20 cellular contexts compared by ENCODE assay signal in genomic region chr1:243233908-243234307, GRCh38. TPM values are rescaled to one million over a fixed set of nuclear protein-coding genes. Genes with fewer than 3 reads are reported as not detected.
DNase-seq lines count a peak whose midpoint lies in the region; ATAC-seq and TF ChIP-seq lines count a peak whose summit lies in the region.
"Had no signal": no experiment of that assay in that cellular context is flagged by ENCODE, and none has a peak within 500 bp of the region (broad histone marks: within the 10 kb centered on the region; RNA-seq: fewer than 3 reads in every experiment).

No MANE protein-coding gene starts in this region.

- DNase-seq in NCI-H82 (lab: John Stamatoyannopoulos, UW) = peak; percentile 29
- DNase-seq in NCI-H82 treated with DMSO at 0.1 percent for 48 hours (lab: John Stamatoyannopoulos, UW; ENCODE audit: unreplicated experiment) = no peak
- DNase-seq in SK-N-SH = no peak
- DNase-seq in fibroblast of lung (ENCODE audit: low read depth in 2 of 2) = peak; percentile 89 to 95
- DNase-seq in smooth muscle cell (lab: John Stamatoyannopoulos, UW; ENCODE audit: unreplicated experiment) = no peak
- DNase-seq in activated CD4-positive, alpha-beta T cell treated with anti-CD3 and anti-CD28 coated beads for 48 hours = no peak
- DNase-seq in activated effector memory CD4-positive, alpha-beta T cell treated with Interleukin-2 at 50 U/mL for 16 hours = no peak
- DNase-seq: activated CD4-positive, CD25-positive, alpha-beta regulatory T cell treated with anti-CD3 and anti-CD28 coated beads, Interleukin-2, amount 50 U/mL, for 72 hours; activated effector memory CD4-positive, alpha-beta T cell treated with anti-CD3 and anti-CD28 coated beads, Interleukin-2, amount 50 U/mL, for 16 hours; amygdala; CD4-positive, alpha-beta memory T cell; NCI-H1417 treated with DMSO at 0.1 percent for 48 hours; NCI-H2227 treated with DMSO at 0.1 percent for 48 hours; ovary; SJCRH30; tibial artery had no signal

- H3K27ac ChIP-seq in SK-N-SH (ENCODE audit: low read depth in 2 of 2, low read length in 1 of 2) = peak overlapping the region; percentile 44 to 47; a peak in 2 of 4 replicates
- H3K27ac ChIP-seq in fibroblast of lung (ENCODE audit: insufficient read depth, low read length) = no peak overlapping the region
- peak overlapping the region; percentile 74 for H3K27ac ChIP-seq in smooth muscle cell (ENCODE audit: low read depth)
- H3K27ac ChIP-seq: 22Rv1, esophagus muscularis mucosa, ovary, SJCRH30, tibial artery had no signal

- no peaks in the 10 kb centered on the region for H3K9me2 ChIP-seq in SK-N-SH

- H2AFZ ChIP-seq in SK-N-SH (ENCODE audit: low read depth) (no peak overlapping the region), fibroblast of lung (ENCODE audit: low read length) (no peak overlapping the region), smooth muscle cell (ENCODE audit: low read depth) (no peak overlapping the region)

- H3K27me3 ChIP-seq in SK-N-SH (ENCODE audit: insufficient read depth) = no peaks in the 10 kb centered on the region
- no peaks in the 10 kb centered on the region for H3K27me3 ChIP-seq in fibroblast of lung (ENCODE audit: control insufficient read depth, insufficient read depth, low read length)
- no peaks in the 10 kb centered on the region for H3K27me3 ChIP-seq in smooth muscle cell (ENCODE audit: low read depth)
- H3K27me3 ChIP-seq: esophagus muscularis mucosa, ovary, SJCRH30, tibial artery had no signal

- TF ChIP-seq RAD21 in SK-N-SH (IDR thresholded peaks at IDR 0.05; ENCODE audit: low read length) = no peak

- peaks cover 100% of the 10 kb centered on the region for H3K79me2 ChIP-seq in SK-N-SH (ENCODE audit: insufficient read depth)
- peaks cover 89% of the 10 kb centered on the region for H3K79me2 ChIP-seq in fibroblast of lung (ENCODE audit: control insufficient read depth, insufficient read depth, low read length)
- H3K79me2 ChIP-seq in smooth muscle cell (ENCODE audit: low read depth) = peaks cover 99% of the 10 kb centered on the region

- TF ChIP-seq CTCF in SK-N-SH (IDR thresholded peaks at IDR 0.05) (no peak), fibroblast of lung (conservative IDR thresholded peaks at IDR 0.05 in 1 of 2, IDR thresholded peaks at IDR 0.05 in 1 of 2; ENCODE audit: low read depth in 1 of 2, low read length in 2 of 2) (no peak), smooth muscle cell (IDR thresholded peaks at IDR 0.05; ENCODE audit: borderline replicate concordance, insufficient read depth, poor library complexity, severe bottlenecking) (no peak)

- H3K9ac ChIP-seq in SK-N-SH (no peak overlapping the region), fibroblast of lung (ENCODE audit: insufficient read depth, low read length) (no peak overlapping the region), smooth muscle cell (ENCODE audit: low read depth) (no peak overlapping the region)

- WGBS in SK-N-SH (ENCODE audit: low lambda C conversion rate) = 79% methylated on average over 2 of the region's 2 CpGs
- WGBS in smooth muscle cell (ENCODE audit: low lambda C conversion rate) = 25% methylated on average over 2 of the region's 2 CpGs

- peaks cover 62% of the 10 kb centered on the region for H3F3A ChIP-seq in SK-N-SH (replicated peaks; ENCODE audit: insufficient read depth)
- H3F3A ChIP-seq in smooth muscle cell (ENCODE audit: low read depth) = peaks cover 20% of the 10 kb centered on the region

- peaks cover 16 to 81% of the 10 kb centered on the region in 2 experiments for H3K36me3 ChIP-seq in SK-N-SH (replicated peaks in 1 of 2; ENCODE audit: control insufficient read depth in 1 of 2, insufficient read depth in 2 of 2, low read length in 1 of 2)
- no peaks in the 10 kb centered on the region for H3K36me3 ChIP-seq in fibroblast of lung (ENCODE audit: control insufficient read depth, insufficient read depth, low read length)
- peaks cover 18% of the 10 kb centered on the region for H3K36me3 ChIP-seq in smooth muscle cell (ENCODE audit: low read depth)
- H3K36me3 ChIP-seq: esophagus muscularis mucosa, ovary had no signal

- H3K4me3 ChIP-seq in SK-N-SH (ENCODE audit: low read depth in 2 of 2, low read length in 1 of 2) (no peak overlapping the region), fibroblast of lung (replicated peaks in 1 of 4; ENCODE audit: control extremely low read depth in 1 of 4, insufficient read depth in 1 of 4, low read depth in 3 of 4, low read length in 4 of 4) (peak overlapping the region in 2 of 4 experiments; percentile 15 to 17), smooth muscle cell (no peak overlapping the region)
- H3K4me3 ChIP-seq: esophagus muscularis mucosa, ovary, SJCRH30, tibial artery had no signal

- no peak for ATAC-seq in HG03521 (IDR thresholded peaks at IDR 0.05; ENCODE audit: unreplicated experiment)
- ATAC-seq: left lobe of liver had no signal

- peaks cover 26% of the 10 kb centered on the region for H3K9me3 ChIP-seq in SK-N-SH
- H3K9me3 ChIP-seq in fibroblast of lung (ENCODE audit: control insufficient read depth, insufficient read depth, low read depth, low read length) = no peaks in the 10 kb centered on the region
- peaks cover 19% of the 10 kb centered on the region for H3K9me3 ChIP-seq in smooth muscle cell (replicated peaks; ENCODE audit: low read depth)
- H3K9me3 ChIP-seq: ovary had no signal

- no peak for TF ChIP-seq EP300 in SK-N-SH (IDR thresholded peaks at IDR 0.05; ENCODE audit: borderline replicate concordance in 1 of 2, low read depth in 1 of 2, low read length in 1 of 2)

- H3K4me2 ChIP-seq in SK-N-SH (no peak overlapping the region), fibroblast of lung (ENCODE audit: extremely low read depth, insufficient read depth, low read length) (peak overlapping the region; percentile 7), smooth muscle cell (peak overlapping the region; percentile 60)

- H4K20me1 ChIP-seq in SK-N-SH (ENCODE audit: insufficient read depth) (peaks cover 96% of the 10 kb centered on the region), fibroblast of lung (ENCODE audit: control insufficient read depth, extremely low read depth, insufficient read depth, low read length) (no peaks in the 10 kb centered on the region), smooth muscle cell (ENCODE audit: low read depth) (peaks cover 67% of the 10 kb centered on the region)

- CTCF ChIA-PET in SK-N-SH (lab: Yijun Ruan, JAX) = no interaction called here

- H3K4me1 ChIP-seq in SK-N-SH (ENCODE audit: control insufficient read depth in 1 of 2, insufficient read depth in 2 of 2, low read depth in 1 of 2, low read length in 1 of 2) (peaks cover 0 to 15% of the 10 kb centered on the region in 2 experiments; a peak in 2 of 4 replicates), fibroblast of lung (ENCODE audit: control insufficient read depth, extremely low read depth, insufficient read depth, low read length) (no peaks in the 10 kb centered on the region), smooth muscle cell (ENCODE audit: low read depth) (peaks cover 26% of the 10 kb centered on the region)

- POLR2A ChIA-PET in SK-N-SH (lab: Yijun Ruan, JAX) = no interaction called here

TF ChIP-seq in SK-N-SH, 30 proteins besides CTCF, POLR2A, EP300 and RAD21 (continues in another document):
- TF ChIP-seq TAF1 (IDR thresholded peaks at IDR 0.05; ENCODE audit: borderline replicate concordance, low read depth, low read length) (no peak), RXRA (IDR thresholded peaks at IDR 0.05; ENCODE audit: borderline replicate concordance, low read depth) (no peak), NFIC (IDR thresholded peaks at IDR 0.05; ENCODE audit: borderline replicate concordance) (peak; percentile 6; the same call in 1 of the 2 replicates), TEAD4 (IDR thresholded peaks at IDR 0.05; ENCODE audit: borderline replicate concordance, insufficient read depth) (no peak), RCOR1 (IDR thresholded peaks at IDR 0.05; ENCODE audit: low read length) (no peak), FOSL2 (IDR thresholded peaks at IDR 0.05; ENCODE audit: borderline replicate concordance, low read depth) (peak; percentile 36; the same call in 1 of the 2 replicates), FOXJ3 (CRISPR knock-in tag; IDR thresholded peaks at IDR 0.05) (no peak), JUND (IDR thresholded peaks at IDR 0.05) (peak; percentile 47; the same call in 1 of the 2 replicates), POLR2AphosphoS5 (IDR thresholded peaks at IDR 0.05; ENCODE audit: low read depth, low read length) (0 out of 2 replicates have a peak, but pooled peaks have one; percentile 12)
- TF ChIP-seq, protein P1, sequence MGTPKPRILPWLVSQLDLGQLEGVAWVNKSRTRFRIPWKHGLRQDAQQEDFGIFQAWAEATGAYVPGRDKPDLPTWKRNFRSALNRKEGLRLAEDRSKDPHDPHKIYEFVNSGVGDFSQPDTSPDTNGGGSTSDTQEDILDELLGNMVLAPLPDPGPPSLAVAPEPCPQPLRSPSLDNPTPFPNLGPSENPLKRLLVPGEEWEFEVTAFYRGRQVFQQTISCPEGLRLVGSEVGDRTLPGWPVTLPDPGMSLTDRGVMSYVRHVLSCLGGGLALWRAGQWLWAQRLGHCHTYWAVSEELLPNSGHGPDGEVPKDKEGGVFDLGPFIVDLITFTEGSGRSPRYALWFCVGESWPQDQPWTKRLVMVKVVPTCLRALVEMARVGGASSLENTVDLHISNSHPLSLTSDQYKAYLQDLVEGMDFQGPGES (IDR thresholded peaks at IDR 0.05; ENCODE audit: low read depth, low read length) = no peak

RNA-seq across cellular contexts. Expression of gene CEP170, which starts 21.2 kb away (rescaled TPM):
- 67.2 and 76.6 TPM in 2 replicates for polyA plus RNA-seq in SK-N-SH (2012; rRNA removed)
- polyA plus RNA-seq in SK-N-SH (2012; cell fraction: cytosol; rRNA removed) = 64.6 and 69.6 TPM in 2 replicates
- polyA plus RNA-seq in SK-N-SH (2012; cell fraction: nucleus; rRNA removed) = 100 and 203 TPM in 2 replicates
- 75.2 and 86.0 TPM in 2 replicates for total RNA-seq in fibroblast of lung
- polyA plus RNA-seq in fibroblast of lung = 84.8 and 92.0 TPM in 2 replicates
- 45.7 and 49.6 TPM in 2 replicates for polyA plus RNA-seq in fibroblast of lung (2012)
- 33.9 and 38.8 TPM in 2 replicates for polyA minus RNA-seq in fibroblast of lung (ENCODE audit: low replicate concordance)
- 145 and 175 TPM in 2 replicates for total RNA-seq in smooth muscle cell
- polyA plus RNA-seq in smooth muscle cell = 50.3 and 76.0 TPM in 2 replicates

RNA-seq across cellular contexts. Expression of gene SDCCAG8, which starts 21.9 kb away (rescaled TPM):
- polyA plus RNA-seq in SK-N-SH (2012; rRNA removed) (22.7 and 26.7 TPM in 2 replicates), fibroblast of lung (27.0 and 34.8 TPM in 2 replicates), smooth muscle cell (30.9 and 33.0 TPM in 2 replicates)
- 31.4 and 34.9 TPM in 2 replicates for polyA plus RNA-seq in SK-N-SH (2012; cell fraction: cytosol; rRNA removed)
- polyA plus RNA-seq in SK-N-SH (2012; cell fraction: nucleus; rRNA removed) = 39.2 and 50.7 TPM in 2 replicates
- total RNA-seq in fibroblast of lung (53.2 and 72.7 TPM in 2 replicates), smooth muscle cell (32.5 and 33.4 TPM in 2 replicates)
- 21.6 and 23.8 TPM in 2 replicates for polyA plus RNA-seq in fibroblast of lung (2012)
- 5.0 and 8.2 TPM in 2 replicates for polyA minus RNA-seq in fibroblast of lung (ENCODE audit: low replicate concordance)

Comparison
In these comparisons a context has a peak if more than half of its experiments do, and no peak if none do; other contexts are left out.
1. DNase-seq: peak in NCI-H82 (single experiment) and fibroblast of lung (2 of 2); none in NCI-H82 treated with DMSO at 0.1 percent for 48 hours (single experiment), SK-N-SH (single experiment), smooth muscle cell (single experiment), activated CD4-positive, alpha-beta T cell treated with anti-CD3 and anti-CD28 coated beads for 48 hours (single experiment) and activated effector memory CD4-positive, alpha-beta T cell treated with Interleukin-2 at 50 U/mL for 16 hours (single experiment).